Comparison of ENCODE assay signal across 8 cellular contexts in genomic region chr15:98548172-98548971, GRCh38.
DNase-seq lines count a peak whose midpoint lies in the region; ATAC-seq and TF ChIP-seq lines count a peak whose summit lies in the region.

No MANE protein-coding gene starts in this region.

- peaks cover 41% of the 10 kb centered on the region for H3K27me3 Mint-ChIP-seq in activated CD4-positive, alpha-beta T cell treated with anti-CD3 and anti-CD28 coated beads for 36 hours
- H3K27me3 Mint-ChIP-seq in dendritic cell treated with granulocyte-macrophage colony-stimulating factor and Interleukin-4, amounts not matched to agents 40 ng/mL and 50 ng/mL, for 4 days = peaks cover 45% of the 10 kb centered on the region

- peak overlapping the region; percentile 87 for H3K27ac ChIP-seq in left lung

- ATAC-seq in activated CD4-positive, alpha-beta T cell treated with anti-CD3 and anti-CD28 coated beads for 36 hours = peak; percentile 96
- ATAC-seq in left lung (peak; percentile 87), HG03108 (IDR thresholded peaks at IDR 0.05; ENCODE audit: unreplicated experiment) (no peak)

- intact Hi-C loops in activated CD4-positive, alpha-beta T cell treated with anti-CD3 and anti-CD28 coated beads for 36 hours (cut with DNase I, micrococcal nuclease) = loop anchor here (1.0 to 5.0 kb wide), 4 partner anchors 54 to 305 kb away; partner anchors contain the start of gene IGF1R (in 2 of the 2)
- intact Hi-C loops in dendritic cell treated with granulocyte-macrophage colony-stimulating factor and Interleukin-4, amounts not matched to agents 40 ng/mL and 50 ng/mL, for 4 days (cut with micrococcal nuclease) = no loop called here
- intact Hi-C loops in left lung (cut with DNase I) = no loop called here

- H3K4me3 Mint-ChIP-seq in activated CD4-positive, alpha-beta T cell treated with anti-CD3 and anti-CD28 coated beads for 36 hours = peak overlapping the region; percentile 77
- peak overlapping the region; percentile 76 for H3K4me3 Mint-ChIP-seq in dendritic cell treated with granulocyte-macrophage colony-stimulating factor and Interleukin-4, amounts not matched to agents 40 ng/mL and 50 ng/mL, for 4 days

- H3K9me3 Mint-ChIP-seq in activated CD4-positive, alpha-beta T cell treated with anti-CD3 and anti-CD28 coated beads for 36 hours (ENCODE audit: low read depth) = peaks cover 5% of the 10 kb centered on the region
- peaks cover 9% of the 10 kb centered on the region for H3K9me3 Mint-ChIP-seq in dendritic cell treated with granulocyte-macrophage colony-stimulating factor and Interleukin-4, amounts not matched to agents 40 ng/mL and 50 ng/mL, for 4 days

- H3K36me3 Mint-ChIP-seq in activated CD4-positive, alpha-beta T cell treated with anti-CD3 and anti-CD28 coated beads for 36 hours (ENCODE audit: low read depth) = no peaks in the 10 kb centered on the region
- H3K36me3 Mint-ChIP-seq in dendritic cell treated with granulocyte-macrophage colony-stimulating factor and Interleukin-4, amounts not matched to agents 40 ng/mL and 50 ng/mL, for 4 days (ENCODE audit: low read depth) = no peaks in the 10 kb centered on the region

- TF ChIP-seq CTCF in left lung (IDR thresholded peaks at IDR 0.05) = no peak

- peaks cover 0 to 19% of the 10 kb centered on the region in 2 donors for H3K4me1 ChIP-seq in left lung

- H3K4me3 ChIP-seq in left lung = peak overlapping the region; percentile 45 to 53

- H3K27me3 ChIP-seq in left lung = peaks cover 0 to 25% of the 10 kb centered on the region in 2 donors

- no peaks in the 10 kb centered on the region for H3K36me3 ChIP-seq in left lung

- H3K9me3 ChIP-seq in left lung = no peaks in the 10 kb centered on the region

- CTCF ChIA-PET in activated CD4-positive, alpha-beta T cell treated with anti-CD3 and anti-CD28 coated beads for 36 hours (lab: Charles Lee) = interaction anchor here (0.8 to 2.4 kb wide), 6 partner anchors 30 to 334 kb away, joined by 3 to 9 read pairs (median 5); no protein-coding TSS in a partner anchor

- H3K27ac Mint-ChIP-seq in activated CD4-positive, alpha-beta T cell treated with anti-CD3 and anti-CD28 coated beads for 36 hours = peak overlapping the region; percentile 96
- peak overlapping the region; percentile 19 for H3K27ac Mint-ChIP-seq in dendritic cell treated with granulocyte-macrophage colony-stimulating factor and Interleukin-4, amounts not matched to agents 40 ng/mL and 50 ng/mL, for 4 days

- POLR2A ChIA-PET in activated CD4-positive, alpha-beta T cell treated with anti-CD3 and anti-CD28 coated beads for 36 hours (lab: Charles Lee) = interaction anchor here (1.9 kb wide), 2 partner anchors 13 to 99 kb away, joined by 4 to 5 read pairs; no protein-coding TSS in a partner anchor

- DNase-seq in NCI-H2196 (lab: John Stamatoyannopoulos, UW; ENCODE audit: unreplicated experiment) (peak; percentile 16), NCI-H2196 treated with DMSO at 0.1 percent for 48 hours (lab: John Stamatoyannopoulos, UW; ENCODE audit: unreplicated experiment) (no peak), left lung (peak; percentile 80 to 93), NCI-H1092 treated with DMSO at 0.1 percent for 48 hours (lab: John Stamatoyannopoulos, UW) (no peak)
- peak; percentile 79 for DNase-seq in activated CD4-positive, alpha-beta T cell treated with anti-CD3 and anti-CD28 coated beads for 36 hours
- DNase-seq in stimulated activated CD4-positive, alpha-beta T cell treated with anti-CD3 and anti-CD28 coated beads, Interleukin-1b, Interleukin-23, amount 100 ng/mL, for 4 hours (ENCODE audit: low read depth in 2 of 2) = peak; percentile 20 to 39

- H3K4me1 Mint-ChIP-seq in activated CD4-positive, alpha-beta T cell treated with anti-CD3 and anti-CD28 coated beads for 36 hours = peaks cover 17% of the 10 kb centered on the region
- H3K4me1 Mint-ChIP-seq in dendritic cell treated with granulocyte-macrophage colony-stimulating factor and Interleukin-4, amounts not matched to agents 40 ng/mL and 50 ng/mL, for 4 days (ENCODE audit: low read depth) = peaks cover 21% of the 10 kb centered on the region

Comparison
In these comparisons a context has a peak if more than half of its experiments do, and no peak if none do; other contexts are left out.
1. DNase-seq: peak in NCI-H2196 (single experiment), activated CD4-positive, alpha-beta T cell treated with anti-CD3 and anti-CD28 coated beads for 36 hours (single experiment), left lung (2 of 2) and stimulated activated CD4-positive, alpha-beta T cell treated with anti-CD3 and anti-CD28 coated beads, Interleukin-1b, Interleukin-23, amount 100 ng/mL, for 4 hours (2 of 2); none in NCI-H2196 treated with DMSO at 0.1 percent for 48 hours (single experiment) and NCI-H1092 treated with DMSO at 0.1 percent for 48 hours (single experiment).
2. intact Hi-C loops: an anchor here in activated CD4-positive, alpha-beta T cell treated with anti-CD3 and anti-CD28 coated beads for 36 hours (1.0 to 5.0 kb wide); none called in dendritic cell treated with granulocyte-macrophage colony-stimulating factor and Interleukin-4, amounts not matched to agents 40 ng/mL and 50 ng/mL, for 4 days and left lung.